ENCODE assay signal across 20 cellular contexts in the genomic region with DNA sequence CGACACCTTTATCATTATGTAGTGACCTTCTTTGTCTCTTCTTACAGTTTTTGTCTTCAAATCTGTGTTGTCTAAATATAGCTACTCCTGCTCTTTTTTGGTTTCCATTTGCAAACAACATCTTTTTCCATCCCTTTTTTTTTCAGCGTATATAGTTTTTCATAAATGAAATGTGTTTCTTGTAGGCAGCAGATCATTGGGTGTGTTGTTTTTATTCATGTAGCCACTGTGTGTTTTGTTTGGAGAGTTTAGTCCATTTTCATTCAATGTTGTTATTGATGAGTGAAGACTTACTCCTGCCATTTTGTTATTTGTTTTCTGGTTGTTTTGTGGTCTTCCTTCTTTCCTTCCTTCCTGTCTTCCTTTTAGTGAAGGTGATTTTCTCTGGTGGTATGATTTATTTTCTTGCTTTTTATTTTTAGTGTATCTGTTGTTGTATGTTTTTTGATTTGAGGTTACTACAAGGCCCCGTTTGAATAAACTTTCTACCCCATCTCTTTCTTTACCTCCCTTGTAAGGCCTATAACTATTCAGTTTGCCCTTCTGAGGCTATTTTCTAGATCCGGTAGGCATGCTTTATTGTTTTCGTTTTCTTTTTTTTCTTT.
DNase-seq lines count a peak whose midpoint lies in the region; ATAC-seq and TF ChIP-seq lines count a peak whose summit lies in the region.
"Had no signal": no experiment of that assay in that cellular context is flagged by ENCODE, and none has a peak within 500 bp of the region (broad histone marks: within the 10 kb centered on the region; RNA-seq: fewer than 3 reads in every experiment).

No MANE protein-coding gene starts in this region.

- H3K27me3 Mint-ChIP-seq in activated T-cell treated with anti-CD3 and anti-CD28 coated beads, Interleukin-2, amount 50 U/mL, for 72 hours (ENCODE audit: low read depth): no peaks in the 10 kb centered on the region
- peaks cover 2% of the 10 kb centered on the region for H3K27me3 Mint-ChIP-seq in glutamatergic neuron (ENCODE audit: unreplicated experiment)
- H3K27me3 Mint-ChIP-seq in stimulated activated memory B cell treated with anti-CD40 and anti-IgM and Interleukin-4, amounts not matched to agents 10 μg/mL and 1 μg/mL and 100 μg/mL, for 72 hours: no peaks in the 10 kb centered on the region
- H3K27me3 Mint-ChIP-seq: CD4-positive, CD25-positive, alpha-beta regulatory T cell had no signal

- H3K27me3 ChIP-seq in esophagus squamous epithelium: no peaks in the 10 kb centered on the region
- H3K27me3 ChIP-seq: BE2C had no signal

- no peaks in the 10 kb centered on the region for H3K36me3 ChIP-seq in esophagus squamous epithelium
- H3K36me3 ChIP-seq: BE2C had no signal

- DNase-seq in activated T-cell treated with anti-CD3 and anti-CD28 coated beads, Interleukin-2, amount 50 U/mL, for 72 hours: no peak
- DNase-seq in activated T-cell treated with anti-CD3 and anti-CD28 coated beads, Interleukin-2, amount 50 U/mL, for 1 hour: no peak
- DNase-seq in LHCN-M2 (ENCODE audit: low read depth) (peak; percentile 2), glutamatergic neuron (no peak), left lobe of liver (ENCODE audit: low spot score) (no peak), esophagus squamous epithelium (lab: John Stamatoyannopoulos, UW) (no peak)
- DNase-seq: BE2C; CD4-positive, CD25-positive, alpha-beta regulatory T cell; GF-D8; HCEC 1CT; NCI-H1105; NCI-H1694; NCI-H2081 treated with DMSO at 0.1 percent for 48 hours; NCI-H510A; NCI-H748 treated with DMSO at 0.1 percent for 48 hours; NK-92 treated with Interleukin-12 subunit alpha and Interleukin-12 subunit beta, amount 100 ng/mL, for 24 hours; SHP77 treated with DMSO at 0.1 percent for 48 hours had no signal

- no peak for TF ChIP-seq POLR2A in esophagus squamous epithelium (IDR thresholded peaks at IDR 0.05)

- peak overlapping the region; percentile 52 for H3K27ac Mint-ChIP-seq in activated T-cell treated with anti-CD3 and anti-CD28 coated beads, Interleukin-2, amount 50 U/mL, for 72 hours
- H3K27ac Mint-ChIP-seq in glutamatergic neuron (ENCODE audit: unreplicated experiment): peak overlapping the region; percentile 5
- H3K27ac Mint-ChIP-seq in stimulated activated memory B cell treated with anti-CD40 and anti-IgM and Interleukin-4, amounts not matched to agents 10 μg/mL and 1 μg/mL and 100 μg/mL, for 72 hours: peak overlapping the region; percentile 69
- H3K27ac Mint-ChIP-seq: GM23338 had no signal

- H3K4me1 ChIP-seq in esophagus squamous epithelium: peaks cover 0 to 19% (median 0%) of the 10 kb centered on the region in 3 donors
- H3K4me1 ChIP-seq: BE2C had no signal

- H3K4me3 Mint-ChIP-seq in activated T-cell treated with anti-CD3 and anti-CD28 coated beads, Interleukin-2, amount 50 U/mL, for 72 hours: no peak overlapping the region
- H3K4me3 Mint-ChIP-seq in glutamatergic neuron (ENCODE audit: unreplicated experiment): no peak overlapping the region
- no peak overlapping the region for H3K4me3 Mint-ChIP-seq in stimulated activated memory B cell treated with anti-CD40 and anti-IgM and Interleukin-4, amounts not matched to agents 10 μg/mL and 1 μg/mL and 100 μg/mL, for 72 hours
- H3K4me3 Mint-ChIP-seq: CD4-positive, CD25-positive, alpha-beta regulatory T cell; GM23338 had no signal

- peak overlapping the region in 2 of 4 donors; percentile 41 to 78 for H3K27ac ChIP-seq in esophagus squamous epithelium

- peaks cover 19 to 38% of the 10 kb centered on the region in 2 donors for H3K36me3 Mint-ChIP-seq in activated T-cell treated with anti-CD3 and anti-CD28 coated beads, Interleukin-2, amount 50 U/mL, for 72 hours (ENCODE audit: insufficient read depth in 2 of 2)
- peaks cover 25% of the 10 kb centered on the region for H3K36me3 Mint-ChIP-seq in glutamatergic neuron (ENCODE audit: unreplicated experiment)
- H3K36me3 Mint-ChIP-seq in stimulated activated memory B cell treated with anti-CD40 and anti-IgM and Interleukin-4, amounts not matched to agents 10 μg/mL and 1 μg/mL and 100 μg/mL, for 72 hours: peaks cover 43% of the 10 kb centered on the region

- H3K4me1 Mint-ChIP-seq in activated T-cell treated with anti-CD3 and anti-CD28 coated beads, Interleukin-2, amount 50 U/mL, for 72 hours (ENCODE audit: low read depth): peaks cover 45% of the 10 kb centered on the region
- no peaks in the 10 kb centered on the region for H3K4me1 Mint-ChIP-seq in glutamatergic neuron (ENCODE audit: low read depth, unreplicated experiment)
- peaks cover 66% of the 10 kb centered on the region for H3K4me1 Mint-ChIP-seq in stimulated activated memory B cell treated with anti-CD40 and anti-IgM and Interleukin-4, amounts not matched to agents 10 μg/mL and 1 μg/mL and 100 μg/mL, for 72 hours

- intact Hi-C loops in esophagus squamous epithelium (cut with DNase I): no loop called here

- TF ChIP-seq CTCF in glutamatergic neuron (IDR thresholded peaks at IDR 0.05; ENCODE audit: partially characterized antibody, unreplicated experiment): no peak
- no peak for TF ChIP-seq CTCF in esophagus squamous epithelium (IDR thresholded peaks at IDR 0.05)

- no peak overlapping the region for H3K4me3 ChIP-seq in esophagus squamous epithelium
- H3K4me3 ChIP-seq: GM23338 had no signal

- peaks cover 12 to 13% of the 10 kb centered on the region in 2 donors for H3K9me3 Mint-ChIP-seq in activated T-cell treated with anti-CD3 and anti-CD28 coated beads, Interleukin-2, amount 50 U/mL, for 72 hours
- peaks cover 7% of the 10 kb centered on the region for H3K9me3 Mint-ChIP-seq in glutamatergic neuron (ENCODE audit: unreplicated experiment)
- H3K9me3 Mint-ChIP-seq in stimulated activated memory B cell treated with anti-CD40 and anti-IgM and Interleukin-4, amounts not matched to agents 10 μg/mL and 1 μg/mL and 100 μg/mL, for 72 hours: peaks cover 14% of the 10 kb centered on the region

- no peak for ATAC-seq in activated T-cell treated with anti-CD3 and anti-CD28 coated beads, Interleukin-2, amount 50 U/mL, for 72 hours (replicated peaks in 1 of 2)
- no peak for ATAC-seq in stimulated activated memory B cell treated with anti-CD40 and anti-IgM and Interleukin-4, amounts not matched to agents 10 μg/mL and 1 μg/mL and 100 μg/mL, for 72 hours
- ATAC-seq in left lobe of liver (no peak), GM18873 (IDR thresholded peaks at IDR 0.05; ENCODE audit: low FRiP score, unreplicated experiment) (no peak)
- ATAC-seq: GM23338 had no signal

- H3K9me3 ChIP-seq in esophagus squamous epithelium: peaks cover 0 to 29% (median 10%) of the 10 kb centered on the region in 3 donors
- H3K9me3 ChIP-seq: BE2C had no signal

- 95 to 99% methylated on average over 5 of the region's 5 CpGs for WGBS in esophagus squamous epithelium, 2 donors

Comparison
In these comparisons a context has a peak if more than half of its experiments do, and no peak if none do; other contexts are left out.
1. H3K27ac Mint-ChIP-seq: peak in every context shown above with its lines; median percentile 69 in stimulated activated memory B cell treated with anti-CD40 and anti-IgM and Interleukin-4, amounts not matched to agents 10 μg/mL and 1 μg/mL and 100 μg/mL, for 72 hours; 52 in activated T-cell treated with anti-CD3 and anti-CD28 coated beads, Interleukin-2, amount 50 U/mL, for 72 hours; 5 in glutamatergic neuron.